ENCODE assay signal across 8 cellular contexts in genomic region chr11:18526130-18526520, GRCh38. TPM values are rescaled to one million over a fixed set of nuclear protein-coding genes. Genes with fewer than 3 reads are reported as not detected.
DNase-seq lines count a peak whose midpoint lies in the region; ATAC-seq, FAIRE-seq and TF ChIP-seq lines count a peak whose summit lies in the region.

No MANE protein-coding gene starts in this region.

- peaks cover 0 to 27% (median 9%) of the 10 kb centered on the region in 11 experiments; a peak in 10 of 22 replicates for H4K20me1 ChIP-seq in BLaER1 treated with 17β-estradiol and CSF1 and Interleukin-3, amounts not matched to agents 10 nM and 100 nM

- H3K4me1 ChIP-seq in BLaER1 treated with 17β-estradiol and CSF1 and Interleukin-3, amounts not matched to agents 10 nM and 100 nM, result peaks cover 16 to 28% (median 21%) of the 10 kb centered on the region in 10 experiments
- peaks cover 12 to 29% of the 10 kb centered on the region in 2 donors for H3K4me1 ChIP-seq in duodenal mucosa (ENCODE audit: control insufficient read depth in 1 of 2, insufficient read depth in 2 of 2, low read length in 2 of 2)

- H3K4me1 Mint-ChIP-seq in natural killer cell, result peaks cover 43 to 45% of the 10 kb centered on the region in 2 donors

- H3K9me3 ChIP-seq in BLaER1 treated with 17β-estradiol and CSF1 and Interleukin-3, amounts not matched to agents 10 nM and 100 nM (replicated peaks in 1 of 11), result no peaks in the 10 kb centered on the region
- no peaks in the 10 kb centered on the region for H3K9me3 ChIP-seq in duodenal mucosa (ENCODE audit: control insufficient read depth in 1 of 2, low read length in 2 of 2)

- H3K36me3 Mint-ChIP-seq in natural killer cell, result no peaks in the 10 kb centered on the region

- H3K27me3 Mint-ChIP-seq in natural killer cell (ENCODE audit: low read depth in 2 of 2), result no peaks in the 10 kb centered on the region

- DNase-seq in LNCaP clone FGC (ENCODE audit: low read depth) (no peak), natural killer cell (no peak), SHP77 (lab: John Stamatoyannopoulos, UW) (no peak), D721Med (ENCODE audit: insufficient read length, low spot score) (no peak), anterior cingulate cortex (lab: John Stamatoyannopoulos, UW) (no peak)

- no peak for FAIRE-seq in D721Med (lab: Jason Lieb, UNC)

- intact Hi-C loops in natural killer cell (cut with micrococcal nuclease), result loop anchor here (1.0 to 5.0 kb wide), 4 partner anchors 61 to 204 kb away; partner anchors contain the start of genes GTF2H1, HPS5, SPTY2D1 and UEVLD

- H3K9me3 Mint-ChIP-seq in natural killer cell, result no peaks in the 10 kb centered on the region

- peak overlapping the region; percentile 79 to 94 (median 90) for H3K4me2 ChIP-seq in BLaER1 treated with 17β-estradiol and CSF1 and Interleukin-3, amounts not matched to agents 10 nM and 100 nM

- H3K36me3 ChIP-seq in BLaER1 treated with 17β-estradiol and CSF1 and Interleukin-3, amounts not matched to agents 10 nM and 100 nM, result peaks cover 0 to 45% (median 26%) of the 10 kb centered on the region in 11 experiments; a peak in 18 of 22 replicates
- no peaks in the 10 kb centered on the region for H3K36me3 ChIP-seq in duodenal mucosa (ENCODE audit: control insufficient read depth in 1 of 2, insufficient read depth in 2 of 2, low read length in 2 of 2)

- H3K9ac ChIP-seq in BLaER1 treated with 17β-estradiol and CSF1 and Interleukin-3, amounts not matched to agents 10 nM and 100 nM, result peak overlapping the region; percentile 89 to 99 (median 94)
- H3K9ac ChIP-seq in duodenal mucosa (ENCODE audit: low read depth in 1 of 2, low read length in 2 of 2), result peak overlapping the region; percentile 87 to 96

- peak overlapping the region; percentile 93 to 99 (median 97) for H3K27ac ChIP-seq in BLaER1 treated with 17β-estradiol and CSF1 and Interleukin-3, amounts not matched to agents 10 nM and 100 nM
- H3K27ac ChIP-seq in duodenal mucosa (ENCODE audit: low read depth, low read length), result peak overlapping the region; percentile 96

- ATAC-seq in natural killer cell (no peak), HG03342 (IDR thresholded peaks at IDR 0.05; ENCODE audit: unreplicated experiment) (no peak)

- H3K27me3 ChIP-seq in BLaER1 treated with 17β-estradiol and CSF1 and Interleukin-3, amounts not matched to agents 10 nM and 100 nM, result no peaks in the 10 kb centered on the region
- no peaks in the 10 kb centered on the region for H3K27me3 ChIP-seq in duodenal mucosa (ENCODE audit: control insufficient read depth in 1 of 2, insufficient read depth in 2 of 2, low read length in 2 of 2)

- peak overlapping the region; percentile 99 for H3K4me3 Mint-ChIP-seq in natural killer cell

- peak overlapping the region; percentile 100 for H3K27ac Mint-ChIP-seq in natural killer cell

- peak overlapping the region; percentile 66 to 92 (median 84) for H3K4me3 ChIP-seq in BLaER1 treated with 17β-estradiol and CSF1 and Interleukin-3, amounts not matched to agents 10 nM and 100 nM
- H3K4me3 ChIP-seq in LNCaP clone FGC (ENCODE audit: low read depth, low read length) (peak overlapping the region; percentile 84), duodenal mucosa (ENCODE audit: low read depth in 1 of 2, low read length in 2 of 2) (peak overlapping the region; percentile 81 to 92)

- no peak for TF ChIP-seq CTCF in LNCaP clone FGC (IDR thresholded peaks at IDR 0.05; ENCODE audit: control insufficient read depth, extremely low read depth, insufficient read depth)
- TF ChIP-seq CTCF in natural killer cell (IDR thresholded peaks at IDR 0.05), result no peak
- no peak for TF ChIP-seq CTCF in D721Med (IDR thresholded peaks at IDR 0.05; ENCODE audit: insufficient read depth, missing control alignments)

RNA-seq across cellular contexts. Expression of gene TSG101, which starts 0.6 kb away (rescaled TPM):
- 10 to 100 TPM; 22.7 to 35.2 (median 23.0) TPM for total RNA-seq in natural killer cell
